In the genomic region with DNA sequence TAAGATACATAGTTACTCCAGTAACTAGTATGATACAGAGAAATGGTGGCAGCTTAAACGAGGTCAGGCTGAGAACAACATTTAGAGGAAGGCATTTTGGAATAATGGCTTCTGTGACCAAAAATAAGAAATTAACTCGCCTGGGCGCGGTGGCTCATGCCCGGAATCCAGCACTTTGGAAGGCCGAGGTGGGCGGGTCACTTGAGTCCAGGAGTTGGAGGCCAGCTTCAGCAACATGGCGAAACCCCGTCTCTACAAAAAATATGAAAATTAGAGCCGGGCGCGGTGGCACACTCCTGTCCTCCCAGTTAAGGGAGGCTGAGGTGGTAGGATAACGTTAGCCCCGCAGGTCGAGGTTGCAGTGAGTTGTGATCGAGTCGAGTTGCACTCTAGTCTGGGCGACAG, we compare ENCODE assay signal across 11 cellular contexts. TPM values are rescaled to one million over a fixed set of nuclear protein-coding genes. Genes with fewer than 3 reads are reported as not detected.
DNase-seq lines count a peak whose midpoint lies in the region; ATAC-seq, FAIRE-seq and TF ChIP-seq lines count a peak whose summit lies in the region.
"Had no signal": no experiment of that assay in that cellular context is flagged by ENCODE, and none has a peak within 500 bp of the region (broad histone marks: within the 10 kb centered on the region; RNA-seq: fewer than 3 reads in every experiment).

No MANE protein-coding gene starts in this region.

- no peaks in the 10 kb centered on the region for H3K9me3 Mint-ChIP-seq in activated CD4-positive, alpha-beta T cell treated with anti-CD3 and anti-CD28 coated beads for 36 hours (ENCODE audit: low read depth)
- H3K9me3 Mint-ChIP-seq in activated CD4-positive, alpha-beta memory T cell treated with anti-CD3 and anti-CD28 coated beads for 36 hours, result no peaks in the 10 kb centered on the region

- H3K36me3 Mint-ChIP-seq in activated CD4-positive, alpha-beta T cell treated with anti-CD3 and anti-CD28 coated beads for 36 hours (ENCODE audit: low read depth), result peaks cover 11% of the 10 kb centered on the region
- H3K36me3 Mint-ChIP-seq in activated CD4-positive, alpha-beta memory T cell treated with anti-CD3 and anti-CD28 coated beads for 36 hours, result peaks cover 5% of the 10 kb centered on the region

- no peaks in the 10 kb centered on the region for H3K36me3 ChIP-seq in iPS-18a (ENCODE audit: control insufficient read depth, low read depth, low read length)
- H3K36me3 ChIP-seq in stomach, result no peaks in the 10 kb centered on the region
- H3K36me3 ChIP-seq: Peyer's patch had no signal

- intact Hi-C loops in activated CD4-positive, alpha-beta T cell treated with anti-CD3 and anti-CD28 coated beads for 36 hours (cut with DNase I, micrococcal nuclease), result loop anchor here (5.0 to 10.0 kb wide), 2 partner anchors 278 to 1304 kb away; partner anchors contain the start of genes AGPAT4 (in 1 of the 2) and SOD2 (in 1 of the 2)
- intact Hi-C loops in activated CD4-positive, alpha-beta memory T cell treated with anti-CD3 and anti-CD28 coated beads for 36 hours (cut with micrococcal nuclease), result loop anchor here (1.0 kb wide), 1 partner anchor 9 kb away; no protein-coding TSS in a partner anchor
- intact Hi-C loops in stomach (cut with DNase I; ENCODE audit: low total_unique reads), result loop anchor here (10.0 kb wide), 1 partner anchor 64 kb away; no protein-coding TSS in a partner anchor

- peak overlapping the region; percentile 82 for H3K4me3 ChIP-seq in iPS-18a (ENCODE audit: low read length)
- peak overlapping the region in 3 of 4 donors; percentile 97 to 98 (median 98) for H3K4me3 ChIP-seq in stomach

- ATAC-seq in activated CD4-positive, alpha-beta T cell treated with anti-CD3 and anti-CD28 coated beads for 36 hours, result no peak
- no peak for ATAC-seq in omental fat pad (ENCODE audit: low FRiP score)

- POLR2A ChIA-PET in activated CD4-positive, alpha-beta T cell treated with anti-CD3 and anti-CD28 coated beads for 36 hours (lab: Charles Lee), result no interaction called here
- POLR2A ChIA-PET in activated CD4-positive, alpha-beta memory T cell treated with anti-CD3 and anti-CD28 coated beads for 36 hours (lab: Charles Lee), result interaction anchor here (0.7 to 1.9 kb wide), 3 partner anchors 13 to 46 kb away, joined by 3 to 5 read pairs (median 5); no protein-coding TSS in a partner anchor

- H3K27me3 ChIP-seq in iPS-18a (ENCODE audit: control insufficient read depth, insufficient read depth, low read length) (peaks cover 7% of the 10 kb centered on the region), stomach (no peaks in the 10 kb centered on the region)
- H3K27me3 ChIP-seq: Peyer's patch had no signal

- H3K27ac ChIP-seq in iPS-18a (ENCODE audit: low read length), result no peak overlapping the region
- H3K27ac ChIP-seq in stomach, result peak overlapping the region in 3 of 5 donors; percentile 91 to 95 (median 95)
- H3K27ac ChIP-seq: HL-60 had no signal

- H3K9ac ChIP-seq in iPS-18a (ENCODE audit: low read length), result peak overlapping the region; percentile 73

- no peak for FAIRE-seq in urothelium cell line (lab: Jason Lieb, UNC)

- peak overlapping the region; percentile 92 for H3K27ac Mint-ChIP-seq in activated CD4-positive, alpha-beta T cell treated with anti-CD3 and anti-CD28 coated beads for 36 hours
- peak overlapping the region; percentile 92 for H3K27ac Mint-ChIP-seq in activated CD4-positive, alpha-beta memory T cell treated with anti-CD3 and anti-CD28 coated beads for 36 hours

- 86 to 91% (median 89%) methylated on average over 18 of the region's 18 CpGs for WGBS in stomach, 5 donors

- CTCF ChIA-PET in activated CD4-positive, alpha-beta T cell treated with anti-CD3 and anti-CD28 coated beads for 36 hours (lab: Charles Lee), result no interaction called here
- CTCF ChIA-PET in activated CD4-positive, alpha-beta memory T cell treated with anti-CD3 and anti-CD28 coated beads for 36 hours (lab: Charles Lee), result interaction anchor here (1.4 kb wide), 1 partner anchor 10 kb away, joined by 4 read pairs; no protein-coding TSS in a partner anchor

- TF ChIP-seq EP300 in stomach (IDR thresholded peaks at IDR 0.05), result no peak

- no peak for TF ChIP-seq POLR2A in stomach (IDR thresholded peaks at IDR 0.05)

- peaks cover 56% of the 10 kb centered on the region for H3K4me1 Mint-ChIP-seq in activated CD4-positive, alpha-beta T cell treated with anti-CD3 and anti-CD28 coated beads for 36 hours
- peaks cover 58% of the 10 kb centered on the region for H3K4me1 Mint-ChIP-seq in activated CD4-positive, alpha-beta memory T cell treated with anti-CD3 and anti-CD28 coated beads for 36 hours (ENCODE audit: low read depth)

- no peaks in the 10 kb centered on the region for H3K9me3 ChIP-seq in iPS-18a (ENCODE audit: control insufficient read depth, low read depth, low read length)
- H3K9me3 ChIP-seq in stomach, result no peaks in the 10 kb centered on the region
- H3K9me3 ChIP-seq: mucosa of descending colon, Peyer's patch had no signal

- DNase-seq in activated CD4-positive, alpha-beta T cell treated with anti-CD3 and anti-CD28 coated beads for 36 hours, result no peak
- DNase-seq in activated CD4-positive, alpha-beta T cell treated with anti-CD3 and anti-CD28 coated beads, Interleukin-2, amount 50 U/mL, for 4 hours, result no peak
- DNase-seq in activated CD4-positive, alpha-beta memory T cell treated with anti-CD3 and anti-CD28 coated beads for 36 hours, result no peak
- DNase-seq in stomach, result no peak
- no peak for DNase-seq in omental fat pad (ENCODE audit: low spot score)
- DNase-seq in urothelium cell line (ENCODE audit: low spot score), result no peak
- DNase-seq in NCI-H2171 (lab: John Stamatoyannopoulos, UW), result no peak

- H3K4me1 ChIP-seq in iPS-18a (ENCODE audit: control insufficient read depth, low read depth, low read length) (peaks cover 34% of the 10 kb centered on the region), stomach (peaks cover 23 to 81% (median 54%) of the 10 kb centered on the region in 4 donors)

- H3K4me3 Mint-ChIP-seq in activated CD4-positive, alpha-beta T cell treated with anti-CD3 and anti-CD28 coated beads for 36 hours, result peak overlapping the region; percentile 93
- peak overlapping the region; percentile 92 for H3K4me3 Mint-ChIP-seq in activated CD4-positive, alpha-beta memory T cell treated with anti-CD3 and anti-CD28 coated beads for 36 hours

- no peaks in the 10 kb centered on the region for H3K27me3 Mint-ChIP-seq in activated CD4-positive, alpha-beta T cell treated with anti-CD3 and anti-CD28 coated beads for 36 hours
- H3K27me3 Mint-ChIP-seq in activated CD4-positive, alpha-beta memory T cell treated with anti-CD3 and anti-CD28 coated beads for 36 hours, result no peaks in the 10 kb centered on the region

- TF ChIP-seq CTCF in stomach (IDR thresholded peaks at IDR 0.05) (no peak), omental fat pad (IDR thresholded peaks at IDR 0.05) (no peak)

RNA-seq across cellular contexts. Expression of gene IGF2R, which starts 1.8 kb away (rescaled TPM):
- total RNA-seq in activated CD4-positive, alpha-beta T cell treated with anti-CD3 and anti-CD28 coated beads for 36 hours, result 10 to 100 TPM; 55.6 to 65.6 TPM
- 10 to 100 TPM; 73.5 to 75.5 TPM for total RNA-seq in activated CD4-positive, alpha-beta memory T cell treated with anti-CD3 and anti-CD28 coated beads for 36 hours
- total RNA-seq in stomach, result 10 to 100 TPM; 30.3 to 70.5 (median 43.4) TPM
- polyA plus RNA-seq in stomach, result 1 to 10 TPM; 2.0 to 9.8 (median 7.7) TPM
- 100 to 1,000 TPM in 3 of 4 donors, 10 to 100 TPM in 1; 69.9 to 131 (median 110) TPM for total RNA-seq in omental fat pad
